In genomic region chr22:26718905-26719304, GRCh38 we compare ENCODE assay signal across 10 cellular contexts.
A peak's percentile ranks its signal among the peaks of the same experiment; 100 is the strongest.
DNase-seq lines count a peak whose midpoint lies in the region; TF ChIP-seq lines count a peak whose summit lies in the region.
"Had no signal": no experiment of that assay in that cellular context is flagged by ENCODE, and none has a peak within 500 bp of the region (broad histone marks: within the 10 kb centered on the region; RNA-seq: fewer than 3 reads in every experiment).

No MANE protein-coding gene starts in this region.

- H3K36me3 Mint-ChIP-seq in osteocyte (ENCODE audit: unreplicated experiment): peaks cover 12% of the 10 kb centered on the region

- H3K4me1 Mint-ChIP-seq in osteocyte (ENCODE audit: unreplicated experiment): peaks cover 48% of the 10 kb centered on the region

- POLR2A ChIA-PET in GM10248 (lab: Yijun Ruan, JAX): no interaction called here

- CTCF ChIA-PET in GM10248 (lab: Yijun Ruan, JAX): no interaction called here

- no peak overlapping the region for H3K4me3 Mint-ChIP-seq in osteocyte (ENCODE audit: unreplicated experiment)

- peak overlapping the region; percentile 78 for H3K27ac Mint-ChIP-seq in osteocyte (ENCODE audit: unreplicated experiment)

- no peaks in the 10 kb centered on the region for H3K9me3 Mint-ChIP-seq in osteocyte (ENCODE audit: unreplicated experiment)

- TF ChIP-seq CTCF in osteocyte (IDR thresholded peaks at IDR 0.05): no peak
- TF ChIP-seq CTCF in GM10248 (IDR thresholded peaks at IDR 0.05; ENCODE audit: control extremely low read depth, extremely low read depth, low read depth, missing control alignments): no peak

- no peaks in the 10 kb centered on the region for H3K27me3 Mint-ChIP-seq in osteocyte (ENCODE audit: unreplicated experiment)

- DNase-seq in Daoy (ENCODE audit: low read depth) (peak; percentile 84), NCI-H226 (peak; percentile 74), dermis blood vessel endothelial cell (peak; percentile 54), osteocyte (ENCODE audit: extremely low spot score, unreplicated experiment) (no peak), GM10248 (ENCODE audit: extremely low spot score) (no peak), NCI-H1048 (lab: John Stamatoyannopoulos, UW) (no peak), DMS 273 treated with DMSO at 0.1 percent for 48 hours (lab: John Stamatoyannopoulos, UW) (no peak)
- DNase-seq in activated CD4-positive, alpha-beta T cell treated with anti-CD3 and anti-CD28 coated beads for 48 hours: no peak
- DNase-seq: NCI-H2081, tibial artery had no signal

Comparison
In these comparisons a context has a peak if more than half of its experiments do, and no peak if none do; other contexts are left out.
1. DNase-seq: peak in Daoy (single experiment), NCI-H226 (single experiment) and dermis blood vessel endothelial cell (single experiment); none in osteocyte (single experiment), GM10248 (single experiment), NCI-H1048 (single experiment), DMS 273 treated with DMSO at 0.1 percent for 48 hours (single experiment) and activated CD4-positive, alpha-beta T cell treated with anti-CD3 and anti-CD28 coated beads for 48 hours (single experiment).